21 cellular contexts compared by ENCODE assay signal in the genomic region with DNA sequence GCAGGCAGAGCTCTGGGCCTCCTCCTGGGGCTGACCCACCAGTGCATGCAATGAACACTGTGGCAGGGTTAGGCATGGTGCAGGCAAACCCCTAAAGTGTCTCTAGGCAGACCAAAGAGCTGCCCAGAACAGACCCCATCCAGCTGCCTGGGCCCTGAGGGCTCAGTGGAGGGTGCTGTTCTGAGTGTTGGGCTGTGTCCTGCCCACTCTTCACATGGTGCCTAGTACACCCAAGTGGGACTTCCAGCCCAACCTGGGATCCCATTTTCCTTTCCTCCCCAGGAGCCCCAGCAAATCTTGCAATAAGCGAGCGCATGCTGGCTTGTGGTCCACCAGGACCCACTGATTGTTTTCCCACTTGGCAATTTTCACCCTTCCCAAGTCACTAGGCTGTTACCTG.
"Had no signal": no experiment of that assay in that cellular context is flagged by ENCODE, and none has a peak within 500 bp of the region (broad histone marks: within the 10 kb centered on the region; RNA-seq: fewer than 3 reads in every experiment).

No MANE protein-coding gene starts in this region.

- H3K4me3 Mint-ChIP-seq: activated naive CD8-positive, alpha-beta T cell treated with anti-CD3 and anti-CD28 coated beads for 36 hours; activated T-cell treated with anti-CD3 and anti-CD28 coated beads, Interleukin-2, amount 50 U/mL, for 24 hours; activated T-helper 17 cell treated with anti-CD3 and anti-CD28 coated beads, Interleukin-2, amount 50 U/mL, for 72 hours; T-cell had no signal

- ATAC-seq: activated T-helper 17 cell treated with anti-CD3 and anti-CD28 coated beads, Interleukin-2, amount 50 U/mL, for 72 hours; natural killer cell; pancreas; psoas muscle; T-cell had no signal

- H3K27ac Mint-ChIP-seq: activated naive CD8-positive, alpha-beta T cell treated with anti-CD3 and anti-CD28 coated beads for 36 hours; activated T-cell treated with anti-CD3 and anti-CD28 coated beads, Interleukin-2, amount 50 U/mL, for 24 hours; activated T-helper 17 cell treated with anti-CD3 and anti-CD28 coated beads, Interleukin-2, amount 50 U/mL, for 72 hours; natural killer cell; T-cell had no signal

- H3K27ac ChIP-seq: epithelial cell of prostate, neutrophil, pancreas, psoas muscle, uterus had no signal

- H3K27me3 Mint-ChIP-seq: activated naive CD8-positive, alpha-beta T cell treated with anti-CD3 and anti-CD28 coated beads for 36 hours; activated T-cell treated with anti-CD3 and anti-CD28 coated beads, Interleukin-2, amount 50 U/mL, for 24 hours; T-cell had no signal

- H3K36me3 ChIP-seq: breast epithelium, neutrophil, pancreas, right atrium auricular region, uterus had no signal

- DNase-seq: activated CD4-positive, alpha-beta T cell treated with anti-CD3 and anti-CD28 coated beads, Interleukin-2, amount 50 U/mL, for 4 hours; activated CD8-positive, alpha-beta memory T cell treated with anti-CD3 and anti-CD28 coated beads for 24 hours; activated CD8-positive, alpha-beta memory T cell treated with anti-CD3 and anti-CD28 coated beads, Interleukin-2, amount 50 U/mL, for 4 hours; activated naive CD4-positive, alpha-beta T cell; activated naive CD8-positive, alpha-beta T cell treated with anti-CD3 and anti-CD28 coated beads for 36 hours; activated T-cell treated with anti-CD3 and anti-CD28 coated beads, Interleukin-2, amount 50 U/mL, for 24 hours; cerebellar nuclear complex; natural killer cell; stimulated activated CD4-positive, alpha-beta T cell treated with anti-CD3 and anti-CD28 coated beads, Interleukin-4, amount 100 ng/mL, for 24 hours; stimulated activated naive CD4-positive, alpha-beta T cell treated with Interleukin-2 at 50 U/mL for 16 hours; T-cell; uterus had no signal

- H3K27me3 ChIP-seq: breast epithelium, pancreas, right atrium auricular region, uterus had no signal

- FAIRE-seq: keratinocyte, pancreas, TTC549 had no signal

- H3K36me3 Mint-ChIP-seq: activated naive CD8-positive, alpha-beta T cell treated with anti-CD3 and anti-CD28 coated beads for 36 hours; natural killer cell; T-cell had no signal

- H3K4me3 ChIP-seq: breast epithelium, pancreas, psoas muscle, right atrium auricular region, uterus had no signal

- H3K9me3 ChIP-seq: breast epithelium, neutrophil, pancreas, psoas muscle, right atrium auricular region, uterus had no signal

- H3K4me1 Mint-ChIP-seq: activated naive CD8-positive, alpha-beta T cell treated with anti-CD3 and anti-CD28 coated beads for 36 hours had no signal

- H3K9me3 Mint-ChIP-seq: activated naive CD8-positive, alpha-beta T cell treated with anti-CD3 and anti-CD28 coated beads for 36 hours; activated T-cell treated with anti-CD3 and anti-CD28 coated beads, Interleukin-2, amount 50 U/mL, for 24 hours; activated T-helper 17 cell treated with anti-CD3 and anti-CD28 coated beads, Interleukin-2, amount 50 U/mL, for 72 hours; natural killer cell; T-cell had no signal
